ENCODE assay signal across 25 cellular contexts in the genomic region with DNA sequence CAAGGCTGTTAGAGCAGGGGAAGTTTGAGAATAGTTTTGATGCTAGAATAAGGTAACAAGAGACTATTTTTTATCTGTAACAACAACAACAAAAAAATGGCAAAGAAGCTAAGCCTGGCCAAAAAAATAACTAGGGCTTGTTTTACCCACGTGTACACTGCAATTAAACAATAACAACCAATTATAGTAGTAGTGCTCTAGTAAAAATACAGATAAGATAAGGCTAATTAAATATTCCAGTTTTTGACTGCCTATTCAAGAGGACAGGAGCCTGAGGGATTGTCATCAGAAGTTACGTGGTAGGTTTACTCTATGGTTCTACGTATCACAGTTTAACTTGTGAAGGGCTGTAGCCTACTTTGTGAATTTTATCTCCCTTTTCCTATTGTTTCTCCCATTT.
"Had no signal": no experiment of that assay in that cellular context is flagged by ENCODE, and none has a peak within 500 bp of the region (broad histone marks: within the 10 kb centered on the region; RNA-seq: fewer than 3 reads in every experiment).

No MANE protein-coding gene starts in this region.

- H3K4me3 Mint-ChIP-seq: activated CD4-positive, alpha-beta T cell treated with anti-CD3 and anti-CD28 coated beads for 36 hours; activated CD8-positive, alpha-beta memory T cell treated with anti-CD3 and anti-CD28 coated beads, Interleukin-2, amount 10 ng/mL, durations not matched to agents 7 days and 5 days; activated CD8-positive, alpha-beta T cell treated with anti-CD3 and anti-CD28 coated beads, Interleukin-2, amount 10 ng/mL, durations not matched to agents 7 days and 5 days; activated naive CD4-positive, alpha-beta T cell treated with anti-CD3 and anti-CD28 coated beads, Interleukin-2, amount 50 U/mL, for 24 hours; activated naive CD8-positive, alpha-beta T cell treated with anti-CD3 and anti-CD28 coated beads, Interleukin-2, amount 50 U/mL, for 24 hours; nephron; stimulated activated naive CD8-positive, alpha-beta T cell treated with anti-CD3 and anti-CD28 coated beads, Interleukin-15, Interleukin-2, amounts not matched to agents 100 ng/mL and 50 ng/mL, for 24 hours; T-helper 1 cell treated with Interleukin-12 subunit alpha and Interleukin-12 subunit beta and Interleukin-4 antibody, amounts not matched to agents 30 μg/mL and 1 μg/mL, for 36 hours had no signal

- H3K27ac Mint-ChIP-seq: activated CD8-positive, alpha-beta memory T cell treated with anti-CD3 and anti-CD28 coated beads, Interleukin-2, amount 10 ng/mL, durations not matched to agents 7 days and 5 days; activated CD8-positive, alpha-beta T cell treated with anti-CD3 and anti-CD28 coated beads, Interleukin-2, amount 10 ng/mL, durations not matched to agents 7 days and 5 days; activated T-helper 2 cell treated with anti-CD3 and anti-CD28 coated beads, Interferon-gamma antibody, Interleukin-2, Interleukin-4, amounts not matched to agents 10 μg/mL and 5 μg/mL and 100 μg/mL, durations not matched to agents 14 hours and 24 hours and 36 hours; nephron; progenitor cell of endocrine pancreas; T-helper 1 cell treated with Interleukin-12 subunit alpha and Interleukin-12 subunit beta and Interleukin-4 antibody, amounts not matched to agents 30 μg/mL and 1 μg/mL, for 36 hours had no signal

- ATAC-seq: activated CD4-positive, alpha-beta T cell treated with anti-CD3 and anti-CD28 coated beads for 36 hours; activated CD8-positive, alpha-beta memory T cell treated with anti-CD3 and anti-CD28 coated beads, Interleukin-2, amount 10 ng/mL, durations not matched to agents 7 days and 5 days; activated CD8-positive, alpha-beta T cell treated with anti-CD3 and anti-CD28 coated beads, Interleukin-2, amount 10 ng/mL, durations not matched to agents 7 days and 5 days; activated naive CD8-positive, alpha-beta T cell treated with anti-CD3 and anti-CD28 coated beads, Interleukin-2, amount 50 U/mL, for 24 hours; left lung; mucosa of descending colon; right lobe of liver had no signal

- H3K27me3 Mint-ChIP-seq: activated CD4-positive, alpha-beta T cell treated with anti-CD3 and anti-CD28 coated beads for 36 hours; activated CD8-positive, alpha-beta memory T cell treated with anti-CD3 and anti-CD28 coated beads, Interleukin-2, amount 10 ng/mL, durations not matched to agents 7 days and 5 days; activated naive CD4-positive, alpha-beta T cell treated with anti-CD3 and anti-CD28 coated beads, Interleukin-2, amount 50 U/mL, for 24 hours; activated naive CD8-positive, alpha-beta T cell treated with anti-CD3 and anti-CD28 coated beads, Interleukin-2, amount 50 U/mL, for 24 hours; progenitor cell of endocrine pancreas; stimulated activated naive CD8-positive, alpha-beta T cell treated with anti-CD3 and anti-CD28 coated beads, Interleukin-15, Interleukin-2, amounts not matched to agents 100 ng/mL and 50 ng/mL, for 24 hours had no signal

- H3K4me3 ChIP-seq: breast epithelium, esophagus muscularis mucosa, left lung, lung, mucosa of descending colon, right lobe of liver, thoracic aorta, upper lobe of left lung had no signal

- H3K4me1 Mint-ChIP-seq: activated naive CD8-positive, alpha-beta T cell treated with anti-CD3 and anti-CD28 coated beads, Interleukin-2, amount 50 U/mL, for 24 hours had no signal

- DNase-seq: activated CD4-positive, alpha-beta T cell treated with anti-CD3 and anti-CD28 coated beads for 36 hours; activated CD8-positive, alpha-beta memory T cell treated with anti-CD3 and anti-CD28 coated beads, Interleukin-2, amount 10 ng/mL, durations not matched to agents 7 days and 5 days; activated CD8-positive, alpha-beta T cell treated with anti-CD3 and anti-CD28 coated beads, Interleukin-2, amount 10 ng/mL, durations not matched to agents 7 days and 5 days; activated naive CD8-positive, alpha-beta T cell treated with anti-CD3 and anti-CD28 coated beads, Interleukin-2, amount 50 U/mL, for 24 hours; activated T-cell treated with anti-CD3 and anti-CD28 coated beads, Interleukin-2, amount 50 U/mL, for 48 hours; amygdala; central memory CD4-positive, alpha-beta T cell; effector CD4-positive, alpha-beta T cell; foreskin melanocyte; left lung; mucosa of descending colon; right lobe of liver; stimulated activated CD4-positive, alpha-beta T cell treated with anti-CD3 and anti-CD28 coated beads, Interleukin-2, amount 100 ng/mL, for 48 hours; T-helper 9 cell; upper lobe of left lung had no signal

- H3K9me3 ChIP-seq: breast epithelium, esophagus muscularis mucosa, left lung, mucosa of descending colon, right lobe of liver, thoracic aorta, upper lobe of left lung had no signal

- H3K4me1 ChIP-seq: breast epithelium, left lung had no signal

- H3K9me3 Mint-ChIP-seq: activated naive CD4-positive, alpha-beta T cell treated with anti-CD3 and anti-CD28 coated beads, Interleukin-2, amount 50 U/mL, for 24 hours; activated naive CD8-positive, alpha-beta T cell treated with anti-CD3 and anti-CD28 coated beads, Interleukin-2, amount 50 U/mL, for 24 hours; activated T-helper 2 cell treated with anti-CD3 and anti-CD28 coated beads, Interferon-gamma antibody, Interleukin-2, Interleukin-4, amounts not matched to agents 10 μg/mL and 5 μg/mL and 100 μg/mL, durations not matched to agents 14 hours and 24 hours and 36 hours; nephron; stimulated activated naive CD8-positive, alpha-beta T cell treated with anti-CD3 and anti-CD28 coated beads, Interleukin-15, Interleukin-2, amounts not matched to agents 100 ng/mL and 50 ng/mL, for 24 hours; T-helper 1 cell treated with Interleukin-12 subunit alpha and Interleukin-12 subunit beta and Interleukin-4 antibody, amounts not matched to agents 30 μg/mL and 1 μg/mL, for 36 hours had no signal

- H3K27ac ChIP-seq: esophagus muscularis mucosa, left lung, right lobe of liver, upper lobe of left lung had no signal

- H3K27me3 ChIP-seq: breast epithelium, esophagus muscularis mucosa, left lung, right lobe of liver, upper lobe of left lung had no signal
